Comparison of ENCODE assay signal across 27 cellular contexts in genomic region chr3:111319598-111319997, GRCh38.
"Had no signal": no experiment of that assay in that cellular context is flagged by ENCODE, and none has a peak within 500 bp of the region (broad histone marks: within the 10 kb centered on the region; RNA-seq: fewer than 3 reads in every experiment).

No MANE protein-coding gene starts in this region.

- DNase-seq: activated CD4-positive, alpha-beta memory T cell treated with anti-CD3 and anti-CD28 coated beads, Interleukin-2, amount 10 ng/mL, durations not matched to agents 7 days and 5 days; activated CD4-positive, alpha-beta T cell treated with anti-CD3 and anti-CD28 coated beads, Interleukin-2, amount 10 ng/mL, durations not matched to agents 24 days and 14 days; activated gamma-delta T cell treated with Interleukin-2 at 50 U/mL for 16 hours; adrenal gland; brain microvascular endothelial cell; caudate nucleus; dermis blood vessel endothelial cell; effector CD8-positive, alpha-beta T cell; foreskin keratinocyte; immature natural killer cell; left lung; naive thymus-derived CD4-positive, alpha-beta T cell; occipital lobe; posterior cingulate gyrus; stimulated activated CD4-positive, alpha-beta T cell treated with anti-CD3 and anti-CD28 coated beads, Interleukin-2, amount 100 ng/mL, for 48 hours; stimulated activated CD8-positive, alpha-beta memory T cell treated with anti-CD3 and anti-CD28 coated beads, Interleukin-4, amount 100 ng/mL, for 48 hours; stimulated activated naive B cell treated with anti-CD40 and anti-IgM and Interleukin-4, amounts not matched to agents 10 μg/mL and 1 μg/mL and 100 μg/mL, for 72 hours; transverse colon; uterus had no signal

- H3K36me3 Mint-ChIP-seq: activated naive CD8-positive, alpha-beta T cell; stimulated activated naive B cell treated with anti-CD40 and anti-IgM and Interleukin-4, amounts not matched to agents 10 μg/mL and 1 μg/mL and 100 μg/mL, for 72 hours had no signal

- H3K4me3 ChIP-seq: adrenal gland, ascending aorta, left lung, smooth muscle cell, transverse colon, uterus had no signal

- H3K9me3 ChIP-seq: adrenal gland, ascending aorta, left lung, transverse colon, uterus had no signal

- H3K27ac ChIP-seq: adrenal gland, ascending aorta, brain microvascular endothelial cell, foreskin keratinocyte, left lung, transverse colon, uterus, VCaP had no signal

- H3K4me3 Mint-ChIP-seq: activated CD4-positive, alpha-beta memory T cell treated with anti-CD3 and anti-CD28 coated beads, Interleukin-2, amount 10 ng/mL, durations not matched to agents 7 days and 5 days; activated CD4-positive, alpha-beta T cell treated with anti-CD3 and anti-CD28 coated beads, Interleukin-2, amount 10 ng/mL, durations not matched to agents 24 days and 14 days; activated naive CD8-positive, alpha-beta T cell; activated T-helper 1 cell treated with anti-CD3 and anti-CD28 coated beads, Interleukin-12 subunit alpha, Interleukin-12 subunit beta, Interleukin-2, Interleukin-4 antibody, amounts not matched to agents 30 ng/mL and 10 ng/mL and 1 ng/mL, durations not matched to agents 14 hours and 24 hours and 36 hours; immature natural killer cell; neural crest cell; stimulated activated naive B cell treated with anti-CD40 and anti-IgM and Interleukin-4, amounts not matched to agents 10 μg/mL and 1 μg/mL and 100 μg/mL, for 72 hours had no signal

- H3K36me3 ChIP-seq: adrenal gland, ascending aorta, brain microvascular endothelial cell, left lung, transverse colon, uterus had no signal

- H3K9me3 Mint-ChIP-seq: activated T-helper 1 cell treated with anti-CD3 and anti-CD28 coated beads, Interleukin-12 subunit alpha, Interleukin-12 subunit beta, Interleukin-2, Interleukin-4 antibody, amounts not matched to agents 30 ng/mL and 10 ng/mL and 1 ng/mL, durations not matched to agents 14 hours and 24 hours and 36 hours; immature natural killer cell; stimulated activated naive B cell treated with anti-CD40 and anti-IgM and Interleukin-4, amounts not matched to agents 10 μg/mL and 1 μg/mL and 100 μg/mL, for 72 hours had no signal

- H3K27me3 Mint-ChIP-seq: activated CD4-positive, alpha-beta memory T cell treated with anti-CD3 and anti-CD28 coated beads, Interleukin-2, amount 10 ng/mL, durations not matched to agents 7 days and 5 days; activated CD4-positive, alpha-beta T cell treated with anti-CD3 and anti-CD28 coated beads, Interleukin-2, amount 10 ng/mL, durations not matched to agents 24 days and 14 days; activated naive CD8-positive, alpha-beta T cell; naive thymus-derived CD4-positive, alpha-beta T cell; stimulated activated naive B cell treated with anti-CD40 and anti-IgM and Interleukin-4, amounts not matched to agents 10 μg/mL and 1 μg/mL and 100 μg/mL, for 72 hours had no signal

- H3K4me1 ChIP-seq: ascending aorta, uterus had no signal

- H3K27me3 ChIP-seq: adrenal gland, ascending aorta, brain microvascular endothelial cell, left lung, transverse colon, uterus had no signal

- H3K27ac Mint-ChIP-seq: activated CD4-positive, alpha-beta memory T cell treated with anti-CD3 and anti-CD28 coated beads, Interleukin-2, amount 10 ng/mL, durations not matched to agents 7 days and 5 days; activated CD4-positive, alpha-beta T cell treated with anti-CD3 and anti-CD28 coated beads, Interleukin-2, amount 10 ng/mL, durations not matched to agents 24 days and 14 days; activated naive CD8-positive, alpha-beta T cell; activated T-helper 1 cell treated with anti-CD3 and anti-CD28 coated beads, Interleukin-12 subunit alpha, Interleukin-12 subunit beta, Interleukin-2, Interleukin-4 antibody, amounts not matched to agents 30 ng/mL and 10 ng/mL and 1 ng/mL, durations not matched to agents 14 hours and 24 hours and 36 hours; immature natural killer cell; naive thymus-derived CD4-positive, alpha-beta T cell; stimulated activated naive B cell treated with anti-CD40 and anti-IgM and Interleukin-4, amounts not matched to agents 10 μg/mL and 1 μg/mL and 100 μg/mL, for 72 hours had no signal

- ATAC-seq: activated CD4-positive, CD25-positive, alpha-beta regulatory T cell treated with anti-CD3 and anti-CD28 coated beads, Interleukin-2, amount 50 U/mL, for 24 hours; foreskin keratinocyte; left lung; naive thymus-derived CD4-positive, alpha-beta T cell; sciatic nerve; stimulated activated naive B cell treated with anti-CD40 and anti-IgM and Interleukin-4, amounts not matched to agents 10 μg/mL and 1 μg/mL and 100 μg/mL, for 72 hours had no signal
